ENCODE assay signal across 11 cellular contexts in the genomic region with DNA sequence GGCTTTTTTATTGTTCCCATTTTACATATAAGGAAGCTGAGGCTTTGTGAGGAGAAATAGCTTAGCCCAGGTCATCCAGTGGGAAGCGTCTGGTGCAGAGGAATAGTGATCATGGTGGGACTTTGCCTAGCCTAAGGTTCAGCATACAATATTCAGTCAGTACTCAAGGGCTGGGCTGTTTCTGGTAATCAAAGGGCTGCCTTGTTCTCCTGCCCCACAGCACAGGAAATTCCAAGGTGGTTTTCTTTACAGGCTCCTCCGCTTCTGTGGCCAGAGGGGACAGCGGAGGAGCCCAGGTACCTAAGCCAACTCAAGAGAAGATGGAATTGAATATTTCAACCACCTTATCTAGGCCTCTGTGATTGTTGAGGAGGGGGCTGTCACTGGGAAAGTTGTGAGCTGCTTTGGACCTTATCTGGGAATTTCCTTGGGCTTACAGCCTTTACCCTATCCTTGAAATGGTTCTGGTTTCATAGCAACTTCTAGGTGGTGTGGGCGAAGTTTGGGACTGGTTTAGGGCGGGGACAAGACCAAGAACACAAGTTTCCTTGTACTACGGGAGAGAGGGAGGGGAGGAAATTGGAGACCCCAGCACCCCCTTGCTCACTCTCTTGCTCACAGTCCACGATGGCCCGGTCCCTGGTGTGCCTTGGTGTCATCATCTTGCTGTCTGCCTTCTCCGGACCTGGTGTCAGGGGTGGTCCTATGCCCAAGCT. TPM values are rescaled to one million over a fixed set of nuclear protein-coding genes. Genes with fewer than 3 reads are reported as not detected.
A peak's percentile ranks its signal among the peaks of the same experiment; 100 is the strongest.
DNase-seq lines count a peak whose midpoint lies in the region; ATAC-seq and TF ChIP-seq lines count a peak whose summit lies in the region.
"Had no signal": no experiment of that assay in that cellular context is flagged by ENCODE, and none has a peak within 500 bp of the region (broad histone marks: within the 10 kb centered on the region; RNA-seq: fewer than 3 reads in every experiment).

A gene (plus strand): TSS at position 606 of the 716 bp plus-strand sequence. CDS start 22 bp downstream, at position 628.

- peaks cover 0 to 7% (median 4%) of the 10 kb centered on the region in 3 donors for H3K36me3 Mint-ChIP-seq in immature natural killer cell
- peaks cover 21 to 22% of the 10 kb centered on the region in 2 donors for H3K36me3 Mint-ChIP-seq in stimulated activated naive B cell treated with anti-CD40 and anti-IgM and Interleukin-4, amounts not matched to agents 10 μg/mL and 1 μg/mL and 100 μg/mL, for 72 hours

- H3F3A ChIP-seq in SU-DHL-6 (ENCODE audit: insufficient read depth): peaks cover 24% of the 10 kb centered on the region

- H3K9me3 ChIP-seq in HCT116 (ENCODE audit: control insufficient read depth in 1 of 2, insufficient read depth in 1 of 2, low read depth in 1 of 2, low read length in 2 of 2) (no peaks in the 10 kb centered on the region), SU-DHL-6 (ENCODE audit: insufficient read depth, low read length) (no peaks in the 10 kb centered on the region)
- H3K9me3 ChIP-seq: pancreas had no signal

- peak within 1 kb of the TSS; percentile 39 to 97 (median 66) for H3K27ac Mint-ChIP-seq in immature natural killer cell
- H3K27ac Mint-ChIP-seq in stimulated activated naive B cell treated with anti-CD40 and anti-IgM and Interleukin-4, amounts not matched to agents 10 μg/mL and 1 μg/mL and 100 μg/mL, for 72 hours: peak within 1 kb of the TSS; percentile 89

- H3K27ac ChIP-seq in HCT116 (ENCODE audit: low read depth, low read length): no peak within 1 kb of the TSS
- peak within 1 kb of the TSS; percentile 98 for H3K27ac ChIP-seq in SU-DHL-6 (ENCODE audit: low read depth, low read length)

- peaks cover 15 to 34% of the 10 kb centered on the region in 2 experiments for H3K4me1 ChIP-seq in HCT116 (ENCODE audit: control insufficient read depth in 1 of 2, insufficient read depth in 2 of 2, low read length in 2 of 2)

- POLR2A ChIA-PET in HCT116 (lab: Charles Lee): interaction anchor here (1.4 kb wide), 1 partner anchor 24 kb away, joined by 3 read pairs; a partner anchor contains a TSS

- no peak for ATAC-seq in HCT116
- ATAC-seq in stimulated activated naive B cell treated with anti-CD40 and anti-IgM and Interleukin-4, amounts not matched to agents 10 μg/mL and 1 μg/mL and 100 μg/mL, for 72 hours (replicated peaks): no peak
- ATAC-seq: pancreas had no signal

- RAD21 ChIA-PET in HCT116 (lab: Charles Lee; ENCODE audit: low non-redundant PET in 1 of 2, low total read pairs in 2 of 2, uncharacterized antibody in 2 of 2, unreplicated experiment in 2 of 2): no interaction called here

- H3K27me3 ChIP-seq in HCT116 (ENCODE audit: insufficient read depth, low read length): no peaks in the 10 kb centered on the region
- no peaks in the 10 kb centered on the region for H3K27me3 ChIP-seq in SU-DHL-6 (ENCODE audit: low read length)
- H3K27me3 ChIP-seq: pancreas had no signal

- TF ChIP-seq CTCF in HCT116 (IDR thresholded peaks at IDR 0.05 in 2 of 3, conservative IDR thresholded peaks at IDR 0.05 in 1 of 3; ENCODE audit: borderline replicate concordance in 1 of 3, insufficient read depth in 1 of 3, low read depth in 2 of 3, low read length in 2 of 3) (no peak), SU-DHL-6 (IDR thresholded peaks at IDR 0.05; ENCODE audit: insufficient read depth, low read length, poor library complexity, severe bottlenecking) (no peak)

- H3K9me2 ChIP-seq in HCT116 (ENCODE audit: insufficient read depth) (no peaks in the 10 kb centered on the region), SU-DHL-6 (replicated peaks; ENCODE audit: insufficient read depth, low read length) (no peaks in the 10 kb centered on the region)

- TF ChIP-seq POLR2A in HCT116 (IDR thresholded peaks at IDR 0.05; ENCODE audit: borderline replicate concordance, extremely low read depth, insufficient read depth, insufficient read length): no peak

- peaks cover 13 to 26% (median 15%) of the 10 kb centered on the region in 3 donors for H3K27me3 Mint-ChIP-seq in immature natural killer cell (ENCODE audit: low read depth in 3 of 3)
- no peaks in the 10 kb centered on the region for H3K27me3 Mint-ChIP-seq in stimulated activated naive B cell treated with anti-CD40 and anti-IgM and Interleukin-4, amounts not matched to agents 10 μg/mL and 1 μg/mL and 100 μg/mL, for 72 hours
- H3K27me3 Mint-ChIP-seq: stimulated activated naive CD8-positive, alpha-beta T cell treated with anti-CD3 and anti-CD28 coated beads, Interleukin-15, Interleukin-2, amounts not matched to agents 100 ng/mL and 50 ng/mL, for 24 hours had no signal

- no peak for DNase-seq in HCT116 (ENCODE audit: low read depth, low spot score)
- DNase-seq in immature natural killer cell: no peak
- DNase-seq in stimulated activated naive B cell treated with anti-CD40 and anti-IgM and Interleukin-4, amounts not matched to agents 10 μg/mL and 1 μg/mL and 100 μg/mL, for 72 hours: no peak
- DNase-seq in activated naive CD4-positive, alpha-beta T cell treated with Interleukin-2 at 50 U/mL for 16 hours: no peak
- no peak for DNase-seq in stimulated activated CD4-positive, alpha-beta T cell treated with anti-CD3 and anti-CD28 coated beads, Interleukin-15, amount 100 ng/mL, for 24 hours
- DNase-seq in globus pallidus (ENCODE audit: low spot score): no peak
- DNase-seq: DMS79 treated with DMSO at 0.1 percent for 48 hours; pancreas; stimulated activated CD4-positive, alpha-beta T cell treated with anti-CD3 and anti-CD28 coated beads, Interleukin-2, amount 100 ng/mL, for 48 hours had no signal

- H2AFZ ChIP-seq in HCT116 (ENCODE audit: low read depth, low read length, poor library complexity, severe bottlenecking) (no peak within 1 kb of the TSS), SU-DHL-6 (ENCODE audit: low read depth, low read length, severe bottlenecking) (no peak within 1 kb of the TSS)

- H3K36me3 ChIP-seq in HCT116 (ENCODE audit: control insufficient read depth in 1 of 2, insufficient read depth in 2 of 2, low read length in 2 of 2) (no peaks in the 10 kb centered on the region), SU-DHL-6 (ENCODE audit: low read length) (no peaks in the 10 kb centered on the region)
- H3K36me3 ChIP-seq: pancreas had no signal

- H3K9ac ChIP-seq in HCT116 (ENCODE audit: low read length) (no peak within 1 kb of the TSS), SU-DHL-6 (ENCODE audit: low read length) (peak within 1 kb of the TSS; percentile 55; the same call in 1 of the 2 replicates)

- BruUV-seq in HCT116 (replicated peaks; lab: Mats Ljungman, UMichigan): no TSS peak

- intact Hi-C loops in HCT116 (cut with micrococcal nuclease): no loop called here

- 0 out of 2 replicates have a peak within 1 kb of the TSS, but pooled peaks have one; percentile 3 for H3K4me2 ChIP-seq in HCT116 (ENCODE audit: low read length)
- H3K4me2 ChIP-seq in SU-DHL-6 (ENCODE audit: low read depth, low read length, poor library complexity, severe bottlenecking): peak within 1 kb of the TSS; percentile 70

- TF ChIP-seq RAD21 in HCT116 (IDR thresholded peaks at IDR 0.05; ENCODE audit: low read depth): no peak

- H3K4me3 ChIP-seq in HCT116 (replicated peaks in 1 of 2; ENCODE audit: low read depth in 1 of 2, low read length in 2 of 2) (no peak within 1 kb of the TSS), SU-DHL-6 (ENCODE audit: insufficient read depth, low read length, poor library complexity, severe bottlenecking) (no peak within 1 kb of the TSS)

- no peaks in the 10 kb centered on the region for H3K79me2 ChIP-seq in HCT116 (ENCODE audit: insufficient read depth, low read length)
- peaks cover 10% of the 10 kb centered on the region; the same call in 1 of the 2 replicates for H3K79me2 ChIP-seq in SU-DHL-6 (ENCODE audit: insufficient read depth, low read length)

- no peaks in the 10 kb centered on the region for H3K9me3 Mint-ChIP-seq in immature natural killer cell
- peaks cover 0 to 11% of the 10 kb centered on the region in 2 donors for H3K9me3 Mint-ChIP-seq in stimulated activated naive B cell treated with anti-CD40 and anti-IgM and Interleukin-4, amounts not matched to agents 10 μg/mL and 1 μg/mL and 100 μg/mL, for 72 hours
- H3K9me3 Mint-ChIP-seq: stimulated activated naive CD8-positive, alpha-beta T cell treated with anti-CD3 and anti-CD28 coated beads, Interleukin-15, Interleukin-2, amounts not matched to agents 100 ng/mL and 50 ng/mL, for 24 hours had no signal

- H3K4me3 Mint-ChIP-seq in immature natural killer cell: peak within 1 kb of the TSS in 3 of 5 donors; percentile 26 to 70 (median 40)
- peak within 1 kb of the TSS; percentile 31 to 41 for H3K4me3 Mint-ChIP-seq in stimulated activated naive B cell treated with anti-CD40 and anti-IgM and Interleukin-4, amounts not matched to agents 10 μg/mL and 1 μg/mL and 100 μg/mL, for 72 hours

- peaks cover 32 to 44% of the 10 kb centered on the region in 2 donors for H3K4me1 Mint-ChIP-seq in immature natural killer cell
- H3K4me1 Mint-ChIP-seq in stimulated activated naive B cell treated with anti-CD40 and anti-IgM and Interleukin-4, amounts not matched to agents 10 μg/mL and 1 μg/mL and 100 μg/mL, for 72 hours: peaks cover 30 to 67% of the 10 kb centered on the region in 2 donors

- CTCF ChIA-PET in HCT116 (lab: Charles Lee): no interaction called here

- H4K20me1 ChIP-seq in HCT116 (ENCODE audit: insufficient read depth) (no peaks in the 10 kb centered on the region), SU-DHL-6 (ENCODE audit: low read depth, low read length) (no peaks in the 10 kb centered on the region)

TF ChIP-seq in HCT116, 20 proteins besides CTCF, POLR2A, EP300 and RAD21:
- TF ChIP-seq ZNF274 (IDR thresholded peaks at IDR 0.05; ENCODE audit: low read depth, low read length) (no peak), EZH2phosphoT487 (IDR thresholded peaks at IDR 0.05; ENCODE audit: borderline replicate concordance) (no peak)
TF ChIP-seq in HCT116: peak in this region for 0.

RNA-seq across cellular contexts. Expression of the gene that starts here (rescaled TPM):
- 1.4 TPM for total RNA-seq in HCT116 (2021; ENCODE audit: unreplicated experiment)
- 0.83 and 2.2 TPM in 2 replicates for polyA plus RNA-seq in HCT116 (2012)
- not detected for polyA plus RNA-seq in immature natural killer cell
